In genomic region chr11:65014961-65015227, GRCh38 we compare ENCODE assay signal across 10 cellular contexts. TPM values are rescaled to one million over a fixed set of nuclear protein-coding genes. Genes with fewer than 3 reads are reported as not detected.
DNase-seq lines count a peak whose midpoint lies in the region; ATAC-seq and TF ChIP-seq lines count a peak whose summit lies in the region.
"Not testable (repeated sequence)": the region's sequence is repeated elsewhere in the genome, so short reads cannot be mapped to it uniquely, and the experiment has no call there.
"Had no signal": no experiment of that assay in that cellular context is flagged by ENCODE, and none has a peak within 500 bp of the region (broad histone marks: within the 10 kb centered on the region; RNA-seq: fewer than 3 reads in every experiment).

No MANE protein-coding gene starts in this region.

- not testable (repeated sequence) for H3K4me1 ChIP-seq in ES-I3 (ENCODE audit: insufficient read depth, low read length)
- H3K4me1 ChIP-seq in OCI-LY1 (ENCODE audit: insufficient read depth, low read length, severe bottlenecking) (peaks cover 13% of the 10 kb centered on the region), gastrocnemius medialis (peaks cover 14 to 18% of the 10 kb centered on the region in 2 donors), vagina (peaks cover 19% of the 10 kb centered on the region)

- TF ChIP-seq POLR2A in gastrocnemius medialis (IDR thresholded peaks at IDR 0.05); vagina (IDR thresholded peaks at IDR 0.05): not testable (repeated sequence)

- in situ Hi-C loops in gastrocnemius medialis (cut with MboI; ENCODE audit: low sequenced_read_pairs in 4 of 4), result not testable (repeated sequence)

- H4K20me1 ChIP-seq in OCI-LY1 (ENCODE audit: insufficient read depth, low read length), result not testable (repeated sequence)

- H3K79me2 ChIP-seq in OCI-LY1 (ENCODE audit: insufficient read depth, low read length), result not testable (repeated sequence)

- not testable (repeated sequence) for H2AFZ ChIP-seq in OCI-LY1 (ENCODE audit: low read length)

- TF ChIP-seq CTCF in OCI-LY1 (IDR thresholded peaks at IDR 0.05; ENCODE audit: low read length); glutamatergic neuron (IDR thresholded peaks at IDR 0.05; ENCODE audit: partially characterized antibody, unreplicated experiment); mesothelial cell of epicardium (IDR thresholded peaks at IDR 0.05; ENCODE audit: unreplicated experiment); gastrocnemius medialis (IDR thresholded peaks at IDR 0.05 in 4 of 5, conservative IDR thresholded peaks at IDR 0.05 in 1 of 5); vagina (IDR thresholded peaks at IDR 0.05): not testable (repeated sequence)

- H3K9me3 ChIP-seq in ES-I3 (ENCODE audit: control insufficient read depth, insufficient read depth, low read length); OCI-LY1 (ENCODE audit: low read length); gastrocnemius medialis; vagina: not testable (repeated sequence)

- H3K9me2 ChIP-seq in OCI-LY1 (ENCODE audit: low read depth, low read length), result not testable (repeated sequence)

- not testable (repeated sequence) for H3K27me3 Mint-ChIP-seq in activated T-cell treated with anti-CD3 and anti-CD28 coated beads, Interleukin-2, amount 50 U/mL, for 24 hours; glutamatergic neuron (ENCODE audit: unreplicated experiment); mesothelial cell of epicardium (ENCODE audit: low read depth)

- peaks cover 31% of the 10 kb centered on the region for H3K4me1 Mint-ChIP-seq in activated T-cell treated with anti-CD3 and anti-CD28 coated beads, Interleukin-2, amount 50 U/mL, for 24 hours (ENCODE audit: low read depth)
- H3K4me1 Mint-ChIP-seq in glutamatergic neuron (ENCODE audit: low read depth, unreplicated experiment), result not testable (repeated sequence)
- H3K4me1 Mint-ChIP-seq in mesothelial cell of epicardium, result peaks cover 11% of the 10 kb centered on the region

- H3K36me3 Mint-ChIP-seq in activated T-cell treated with anti-CD3 and anti-CD28 coated beads, Interleukin-2, amount 50 U/mL, for 24 hours (ENCODE audit: low read depth), result peaks cover 43% of the 10 kb centered on the region
- H3K36me3 Mint-ChIP-seq in glutamatergic neuron (ENCODE audit: unreplicated experiment), result not testable (repeated sequence)
- H3K36me3 Mint-ChIP-seq in mesothelial cell of epicardium, result peaks cover 15% of the 10 kb centered on the region

- H3K4me3 Mint-ChIP-seq in activated T-cell treated with anti-CD3 and anti-CD28 coated beads, Interleukin-2, amount 50 U/mL, for 24 hours, result peak overlapping the region; percentile 89
- H3K4me3 Mint-ChIP-seq in glutamatergic neuron (ENCODE audit: unreplicated experiment), result peak overlapping the region; percentile 89
- H3K4me3 Mint-ChIP-seq in mesothelial cell of epicardium, result peak overlapping the region; percentile 79

- not testable (repeated sequence) for H3F3A ChIP-seq in OCI-LY1 (ENCODE audit: insufficient read depth, low read length)

- H3K4me2 ChIP-seq in OCI-LY1 (ENCODE audit: low read length), result peak overlapping the region; percentile 80

- H3K27ac ChIP-seq in OCI-LY1 (ENCODE audit: low read depth, low read length, poor library complexity, severe bottlenecking), result peak overlapping the region; percentile 82
- peak overlapping the region; percentile 99 for H3K27ac ChIP-seq in caudate nucleus (ENCODE audit: low read depth, low read length)
- H3K27ac ChIP-seq in gastrocnemius medialis, result peak overlapping the region; percentile 95 to 100 (median 97)
- H3K27ac ChIP-seq in vagina, result peak overlapping the region; percentile 98

- H3K9ac ChIP-seq in ES-I3 (ENCODE audit: low read depth, low read length) (peak overlapping the region; percentile 46), OCI-LY1 (ENCODE audit: low read length) (peak overlapping the region; percentile 76)

- intact Hi-C loops in gastrocnemius medialis (cut with DNase I; ENCODE audit: low total_unique reads), result loop anchor here (1.0 to 5.0 kb wide), 8 partner anchors 12 to 902 kb away; partner anchors contain the start of genes ATG2A, C11orf68, CAPN1 and DRAP1
- intact Hi-C loops in vagina (cut with DNase I), result loop anchor here (5.0 kb wide), 1 partner anchor 102 kb away; the partner anchor contains the start of gene ZNHIT2

- H3K36me3 ChIP-seq in ES-I3 (ENCODE audit: insufficient read depth, low read length); vagina: not testable (repeated sequence)
- H3K36me3 ChIP-seq in OCI-LY1 (ENCODE audit: insufficient read depth, low read length), result peaks cover 22% of the 10 kb centered on the region
- H3K36me3 ChIP-seq in gastrocnemius medialis, result peaks cover 0 to 20% of the 10 kb centered on the region in 2 donors

- not testable (repeated sequence) for ATAC-seq in gastrocnemius medialis

- peak overlapping the region; percentile 66 for H3K4me3 ChIP-seq in OCI-LY1 (ENCODE audit: low read depth, low read length, poor library complexity, severe bottlenecking)
- peak overlapping the region; percentile 78 to 99 (median 87) for H3K4me3 ChIP-seq in gastrocnemius medialis
- H3K4me3 ChIP-seq in vagina, result peak overlapping the region; percentile 72 to 74

- peak overlapping the region; percentile 96 for H3K27ac Mint-ChIP-seq in activated T-cell treated with anti-CD3 and anti-CD28 coated beads, Interleukin-2, amount 50 U/mL, for 24 hours
- H3K27ac Mint-ChIP-seq in glutamatergic neuron (ENCODE audit: unreplicated experiment), result peak overlapping the region; percentile 86
- peak overlapping the region; percentile 92 for H3K27ac Mint-ChIP-seq in mesothelial cell of epicardium

- not testable (repeated sequence) for H3K9me3 Mint-ChIP-seq in activated T-cell treated with anti-CD3 and anti-CD28 coated beads, Interleukin-2, amount 50 U/mL, for 24 hours; glutamatergic neuron (ENCODE audit: unreplicated experiment); mesothelial cell of epicardium

- H3K27me3 ChIP-seq in OCI-LY1 (ENCODE audit: insufficient read depth, low read length); gastrocnemius medialis; vagina: not testable (repeated sequence)

- not testable (repeated sequence) for DNase-seq in activated T-cell treated with anti-CD3 and anti-CD28 coated beads, Interleukin-2, amount 50 U/mL, for 24 hours; caudate nucleus (lab: John Stamatoyannopoulos, UW); glutamatergic neuron; mesothelial cell of epicardium (ENCODE audit: low spot score in 2 of 2, unreplicated experiment in 2 of 2); gastrocnemius medialis; vagina (ENCODE audit: extremely low spot score in 2 of 2)

RNA-seq across cellular contexts. Expression of gene ARL2, which starts 0.9 kb away (rescaled TPM):
- total RNA-seq in glutamatergic neuron (ENCODE audit: unreplicated experiment), result 68.4 TPM
- total RNA-seq in mesothelial cell of epicardium, result 79.9 to 87.3 TPM (median 84.4 TPM) in 3 replicates
- 100 to 1,000 TPM; 150 to 268 (median 170) TPM for total RNA-seq in gastrocnemius medialis
- total RNA-seq in vagina, result 112 TPM

RNA-seq across cellular contexts. Expression of gene SNX15, which starts 12.3 kb away (rescaled TPM):
- total RNA-seq in glutamatergic neuron (ENCODE audit: unreplicated experiment) (40.4 TPM), mesothelial cell of epicardium (19.2 to 21.0 TPM (median 20.8 TPM) in 3 replicates), gastrocnemius medialis (10 to 100 TPM; 16.9 to 33.3 (median 25.9) TPM), vagina (24.1 TPM)

RNA-seq across cellular contexts. Expression of gene BATF2, which starts 18.1 kb away (rescaled TPM):
- total RNA-seq in glutamatergic neuron (ENCODE audit: unreplicated experiment), result not detected
- total RNA-seq in mesothelial cell of epicardium, result 1.5 to 1.9 TPM (median 1.7 TPM) in 3 replicates
- 1 to 10 TPM in 3 of 4 donors, under 1 TPM in 1; 0.97 to 3.3 (median 2.3) TPM for total RNA-seq in gastrocnemius medialis
- not detected for total RNA-seq in vagina
- total RNA-seq: T-helper 2 cell treated with Interferon-gamma antibody and Interleukin-4, amounts not matched to agents 100 ng/mL and 5 ng/mL, for 36 hours had no signal

RNA-seq across cellular contexts. Expression of gene SAC3D1, which starts 26.1 kb away (rescaled TPM):
- total RNA-seq in glutamatergic neuron (ENCODE audit: unreplicated experiment) (14.4 TPM), mesothelial cell of epicardium (15.3 to 16.3 TPM (median 16.1 TPM) in 3 replicates), gastrocnemius medialis (10 to 100 TPM in 3 of 4 donors, 1 to 10 TPM in 1; 9.0 to 27.2 (median 14.4) TPM), vagina (11.8 TPM)

RNA-seq across cellular contexts. Expression of gene MAJIN, which starts 43.0 kb away (rescaled TPM):
- total RNA-seq in glutamatergic neuron (ENCODE audit: unreplicated experiment) (not detected), mesothelial cell of epicardium (not detected in 3 replicates), gastrocnemius medialis (not detected), vagina (not detected)
- total RNA-seq: cerebellum; T-helper 2 cell treated with Interferon-gamma antibody and Interleukin-4, amounts not matched to agents 100 ng/mL and 5 ng/mL, for 36 hours had no signal
